In genomic region chr6:26660096-26660425, GRCh38 we compare ENCODE assay signal across 8 cellular contexts. TPM values are rescaled to one million over a fixed set of nuclear protein-coding genes. Genes with fewer than 3 reads are reported as not detected.
DNase-seq lines count a peak whose midpoint lies in the region; ATAC-seq and TF ChIP-seq lines count a peak whose summit lies in the region.

No MANE protein-coding gene starts in this region.

- H3K27me3 ChIP-seq in adrenal gland: peaks cover 9% of the 10 kb centered on the region
- H3K27me3 ChIP-seq in iPS-15b (ENCODE audit: control insufficient read depth, insufficient read depth, low read length): peaks cover 16% of the 10 kb centered on the region

- H3K4me1 ChIP-seq in adrenal gland (replicated peaks in 1 of 2): peaks cover 15 to 21% of the 10 kb centered on the region in 2 donors
- H3K4me1 ChIP-seq in iPS-15b (ENCODE audit: control insufficient read depth, insufficient read depth, low read length): no peaks in the 10 kb centered on the region

- peak; percentile 37 for ATAC-seq in GM21447 (IDR thresholded peaks at IDR 0.05; ENCODE audit: unreplicated experiment)
- ATAC-seq in GM18519 (IDR thresholded peaks at IDR 0.05; ENCODE audit: low FRiP score, unreplicated experiment): no peak

- peak overlapping the region; percentile 84 for H3K4me3 ChIP-seq in GM08714 (ENCODE audit: low read length)
- peak overlapping the region; percentile 68 for H3K4me3 ChIP-seq in Jurkat, Clone E6-1 (ENCODE audit: low read length)
- H3K4me3 ChIP-seq in adrenal gland: peak overlapping the region in 3 of 4 donors; percentile 46 to 69 (median 49)
- H3K4me3 ChIP-seq in iPS-15b (ENCODE audit: low read depth, low read length): peak overlapping the region; percentile 94

- WGBS in adrenal gland, 4 donors: 0 to 1% (median 0%) methylated on average over 4 of the region's 4 CpGs

- peak in 5 of 6 experiments; percentile 13 to 48 (median 21) for TF ChIP-seq CTCF in adrenal gland (IDR thresholded peaks at IDR 0.05)

- intact Hi-C loops in adrenal gland (cut with DNase I): no loop called here

- in situ Hi-C loops in KBM-7 (cut with MboI; ENCODE audit: low pct_unique_long_range_greater_than_20kb, low sequenced_read_pairs): no loop called here

- H3K27ac ChIP-seq in adrenal gland: peak overlapping the region in 4 of 5 donors; percentile 76 to 90 (median 82)

- TF ChIP-seq POLR2A in adrenal gland (IDR thresholded peaks at IDR 0.05): no peak

- no peaks in the 10 kb centered on the region for H3K9me3 ChIP-seq in adrenal gland (replicated peaks in 1 of 3)
- H3K9me3 ChIP-seq in iPS-15b (ENCODE audit: control insufficient read depth, insufficient read depth, low read length): no peaks in the 10 kb centered on the region

- peak; percentile 41 for DNase-seq in Jurkat, Clone E6-1 (ENCODE audit: low read depth, low spot score)
- DNase-seq in adrenal gland (no peak), KBM-7 (no peak)
- DNase-seq in stimulated activated naive CD4-positive, alpha-beta T cell treated with Interleukin-2 at 50 U/mL for 16 hours (lab: John Stamatoyannopoulos, UW): peak; percentile 2

- H3K9ac ChIP-seq in iPS-15b (ENCODE audit: low read depth, low read length): peak overlapping the region; percentile 66

- H3K36me3 ChIP-seq in adrenal gland (replicated peaks in 1 of 2) (no peaks in the 10 kb centered on the region), iPS-15b (ENCODE audit: control insufficient read depth, insufficient read depth, low read length) (no peaks in the 10 kb centered on the region)

RNA-seq across cellular contexts. Expression of gene ZNF322, which starts 0.5 kb away (rescaled TPM):
- polyA plus RNA-seq in Jurkat, Clone E6-1 (2012; ENCODE audit: insufficient read depth, insufficient read length): 13.7 TPM
- 10 to 100 TPM; 10.6 to 37.5 (median 23.2) TPM for total RNA-seq in adrenal gland
- polyA plus RNA-seq in adrenal gland: 10 to 100 TPM in 1 of 3 donors, 1 to 10 TPM in 2; 5.3 to 22.5 (median 8.6) TPM

Comparison
In these comparisons a context has a peak if more than half of its experiments do, and no peak if none do; other contexts are left out.
1. DNase-seq: peak in Jurkat, Clone E6-1 (single experiment) and stimulated activated naive CD4-positive, alpha-beta T cell treated with Interleukin-2 at 50 U/mL for 16 hours (single experiment); none in adrenal gland (0 of 7) and KBM-7 (single experiment).
2. Peak in every context shown above with its lines, with median percentiles within 50 percentile points of each other: H3K4me3 ChIP-seq.